In the genomic region with DNA sequence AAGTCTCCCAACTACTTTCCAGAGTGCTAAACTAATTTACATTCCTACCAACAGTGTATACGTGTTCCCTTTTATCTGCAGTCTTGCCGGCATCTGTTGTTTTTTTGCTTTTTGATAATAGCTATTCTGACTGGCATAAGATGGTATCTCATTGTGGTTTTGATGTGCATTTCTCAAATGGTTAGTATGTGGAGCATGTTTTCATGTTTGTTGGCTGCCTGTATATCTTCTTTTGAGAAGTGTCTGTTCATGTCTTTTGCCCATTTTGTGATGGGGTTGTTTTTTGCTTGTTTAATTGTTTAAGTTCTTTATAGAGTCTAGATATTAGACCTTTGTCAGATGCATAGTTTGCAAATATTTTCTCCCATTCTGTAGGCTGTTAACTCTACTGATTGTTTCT, we compare ENCODE assay signal across 24 cellular contexts.
"Had no signal": no experiment of that assay in that cellular context is flagged by ENCODE, and none has a peak within 500 bp of the region (broad histone marks: within the 10 kb centered on the region; RNA-seq: fewer than 3 reads in every experiment).

No MANE protein-coding gene starts in this region.

- ATAC-seq: esophagus mucosa, gastrocnemius medialis, heart right ventricle, left cardiac atrium, left lung, left ventricle myocardium superior, lower lobe of right lung had no signal

- H3K4me3 ChIP-seq: coronary artery, dorsolateral prefrontal cortex, esophagus squamous epithelium, gastrocnemius medialis, heart right ventricle, left lung, lower lobe of right lung had no signal

- FAIRE-seq: colon, islet of Langerhans, keratinocyte had no signal

- H3K36me3 ChIP-seq: esophagus squamous epithelium, gastrocnemius medialis, heart right ventricle, left lung, lower lobe of right lung had no signal

- DNase-seq: dermis blood vessel endothelial cell; dorsolateral prefrontal cortex; effector CD4-positive, alpha-beta T cell; effector memory CD4-positive, alpha-beta T cell; esophagus squamous epithelium; foreskin fibroblast; foreskin melanocyte; gastrocnemius medialis; glutamatergic neuron; head of caudate nucleus; heart right ventricle; hippocampal formation; left cardiac atrium; left lung; left ventricle myocardium superior; lower lobe of right lung; mesenchymal stem cell; midbrain had no signal

- H3K9me3 ChIP-seq: esophagus squamous epithelium, gastrocnemius medialis, lower lobe of right lung had no signal

- H3K4me1 ChIP-seq: esophagus squamous epithelium, gastrocnemius medialis, heart right ventricle, left lung, lower lobe of right lung had no signal

- H3K27ac ChIP-seq: coronary artery, dorsolateral prefrontal cortex, epithelial cell of prostate, esophagus squamous epithelium, gastrocnemius medialis, heart right ventricle, left lung, lower lobe of right lung had no signal

- H3K27me3 ChIP-seq: dorsolateral prefrontal cortex, esophagus squamous epithelium, gastrocnemius medialis, heart right ventricle, left lung had no signal
